1 cellular context compared by ENCODE assay signal in the genomic region with DNA sequence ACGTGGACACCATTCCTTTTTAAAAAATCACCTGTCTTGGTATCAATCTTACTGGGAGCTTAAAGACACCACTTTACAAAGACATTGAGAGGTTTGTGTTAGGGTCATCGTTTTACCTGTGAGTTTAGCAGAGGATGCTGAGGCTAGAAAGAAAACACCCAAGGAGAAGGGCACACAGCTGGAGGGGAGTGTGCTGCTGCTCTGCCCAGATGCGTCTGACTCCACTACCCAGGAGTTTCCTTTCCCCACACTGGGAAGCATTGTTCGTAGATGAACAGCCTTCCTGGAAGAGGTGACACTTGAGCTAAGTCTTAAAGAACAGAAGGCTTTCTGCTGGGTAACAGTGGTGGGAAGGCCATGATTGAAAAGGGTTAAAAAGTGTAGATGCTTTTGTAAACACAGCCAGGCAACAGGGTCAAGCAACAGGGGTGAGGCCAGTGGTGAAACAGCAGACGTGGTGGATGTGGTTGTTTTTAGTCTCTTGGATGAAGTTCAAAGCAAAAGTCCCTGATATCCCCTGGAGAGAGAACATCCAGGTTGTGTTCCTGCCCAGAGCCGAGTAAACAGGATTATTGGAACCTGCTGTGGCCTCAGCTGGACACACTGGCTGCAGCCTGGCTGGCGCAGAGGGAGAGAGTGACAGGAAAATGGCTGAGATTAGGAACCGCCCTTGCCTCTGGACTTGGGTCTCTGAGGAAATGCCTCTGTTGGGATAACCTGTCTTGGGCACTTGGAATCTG.
TF ChIP-seq lines count a peak whose summit lies in the region.

No MANE protein-coding gene starts in this region.

TF ChIP-seq in HEK293, 187 proteins besides CTCF, POLR2A, EP300 and RAD21 (continued from another document):
- no peak for TF ChIP-seq ZNF561 (tag by site-specific recombination; IDR thresholded peaks at IDR 0.05; ENCODE audit: borderline replicate concordance)
- no peak for TF ChIP-seq ZNF302 (tag by site-specific recombination; IDR thresholded peaks at IDR 0.05; ENCODE audit: low read depth)
